In the genomic region with DNA sequence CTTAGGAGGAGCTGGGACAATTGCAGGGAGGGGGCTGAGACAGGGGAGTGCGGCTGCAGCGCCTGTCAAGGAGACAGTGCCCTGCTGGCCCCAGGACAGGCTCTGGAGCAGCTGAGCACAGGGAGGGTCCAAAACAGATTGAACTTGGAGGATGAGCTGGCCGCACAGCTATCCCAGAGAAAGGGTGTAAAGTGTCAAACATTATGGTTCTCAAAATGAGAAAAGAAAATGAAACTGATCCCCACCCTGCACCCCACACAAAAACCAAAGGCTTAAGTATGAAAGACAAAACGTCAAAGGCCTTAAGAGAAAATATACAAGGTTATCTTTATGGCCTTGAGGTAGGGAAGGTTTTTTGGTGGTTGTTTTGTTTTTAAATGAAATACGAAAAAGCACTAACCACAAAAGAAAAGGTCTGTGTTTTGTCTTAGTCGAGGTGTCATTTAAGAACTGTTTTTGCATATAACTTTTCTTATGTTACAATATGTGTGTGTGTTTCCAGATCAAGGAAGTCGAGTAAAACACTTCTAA, we compare ENCODE assay signal across 8 cellular contexts.
DNase-seq lines count a peak whose midpoint lies in the region; ATAC-seq and TF ChIP-seq lines count a peak whose summit lies in the region.

No MANE protein-coding gene starts in this region.

- no peaks in the 10 kb centered on the region for H3K9me3 ChIP-seq in testis

- no peaks in the 10 kb centered on the region for H3K36me3 Mint-ChIP-seq in activated naive CD8-positive, alpha-beta T cell treated with anti-CD3 and anti-CD28 coated beads, Interleukin-2, amount 50 U/mL, for 24 hours (ENCODE audit: low read depth)
- H3K36me3 Mint-ChIP-seq in nephron (ENCODE audit: low read depth): no peaks in the 10 kb centered on the region

- TF ChIP-seq CTCF in nephron (IDR thresholded peaks at IDR 0.05; ENCODE audit: unreplicated experiment in 3 of 3): no peak
- TF ChIP-seq CTCF in testis (IDR thresholded peaks at IDR 0.05): no peak

- peaks cover 81% of the 10 kb centered on the region for H3K4me1 Mint-ChIP-seq in activated naive CD8-positive, alpha-beta T cell treated with anti-CD3 and anti-CD28 coated beads, Interleukin-2, amount 50 U/mL, for 24 hours
- H3K4me1 Mint-ChIP-seq in nephron: peaks cover 84% of the 10 kb centered on the region

- H3K27me3 ChIP-seq in testis: no peaks in the 10 kb centered on the region

- H3K9me3 Mint-ChIP-seq in activated naive CD8-positive, alpha-beta T cell treated with anti-CD3 and anti-CD28 coated beads, Interleukin-2, amount 50 U/mL, for 24 hours: no peaks in the 10 kb centered on the region
- no peaks in the 10 kb centered on the region for H3K9me3 Mint-ChIP-seq in nephron

- no peak overlapping the region for H3K4me3 ChIP-seq in testis

- peak; percentile 19 for ATAC-seq in GM19468 (IDR thresholded peaks at IDR 0.05; ENCODE audit: extremely low read depth, unreplicated experiment)
- peak; percentile 64 for ATAC-seq in HG03139 (IDR thresholded peaks at IDR 0.05; ENCODE audit: unreplicated experiment)
- peak; percentile 65 for ATAC-seq in activated naive CD8-positive, alpha-beta T cell treated with anti-CD3 and anti-CD28 coated beads, Interleukin-2, amount 50 U/mL, for 24 hours

- intact Hi-C loops in testis (cut with DNase I; ENCODE audit: low total_unique reads): no loop called here

- peak overlapping the region; percentile 69 for H3K4me3 Mint-ChIP-seq in activated naive CD8-positive, alpha-beta T cell treated with anti-CD3 and anti-CD28 coated beads, Interleukin-2, amount 50 U/mL, for 24 hours
- peak overlapping the region in 1 of 3 experiments; percentile 23 for H3K4me3 Mint-ChIP-seq in nephron

- H3K27ac ChIP-seq in testis: peak overlapping the region in 1 of 2 donors; percentile 62

- peaks cover 20% of the 10 kb centered on the region for H3K27me3 Mint-ChIP-seq in activated naive CD8-positive, alpha-beta T cell treated with anti-CD3 and anti-CD28 coated beads, Interleukin-2, amount 50 U/mL, for 24 hours
- no peaks in the 10 kb centered on the region for H3K27me3 Mint-ChIP-seq in nephron (ENCODE audit: low read depth)

- no peak for TF ChIP-seq POLR2A in testis (IDR thresholded peaks at IDR 0.05)

- peak overlapping the region; percentile 82 for H3K27ac Mint-ChIP-seq in activated naive CD8-positive, alpha-beta T cell treated with anti-CD3 and anti-CD28 coated beads, Interleukin-2, amount 50 U/mL, for 24 hours
- peak overlapping the region; percentile 78 to 85 (median 79) for H3K27ac Mint-ChIP-seq in nephron

- 32 to 34% methylated on average over 7 of the region's 7 CpGs for WGBS in testis, 2 donors

- no peaks in the 10 kb centered on the region for H3K36me3 ChIP-seq in testis (ENCODE audit: low read depth, missing control alignments)

- peak; percentile 38 for DNase-seq in activated naive CD8-positive, alpha-beta T cell treated with anti-CD3 and anti-CD28 coated beads, Interleukin-2, amount 50 U/mL, for 24 hours
- no peak for DNase-seq in H4 (ENCODE audit: low spot score)
- DNase-seq in DMS53 treated with DMSO at 0.1 percent for 48 hours (lab: John Stamatoyannopoulos, UW; ENCODE audit: unreplicated experiment): no peak
- no peak for DNase-seq in HK-2 (ENCODE audit: unreplicated experiment)
- DNase-seq in testis: no peak

- peaks cover 39% of the 10 kb centered on the region for H3K4me1 ChIP-seq in testis
